In the genomic region with DNA sequence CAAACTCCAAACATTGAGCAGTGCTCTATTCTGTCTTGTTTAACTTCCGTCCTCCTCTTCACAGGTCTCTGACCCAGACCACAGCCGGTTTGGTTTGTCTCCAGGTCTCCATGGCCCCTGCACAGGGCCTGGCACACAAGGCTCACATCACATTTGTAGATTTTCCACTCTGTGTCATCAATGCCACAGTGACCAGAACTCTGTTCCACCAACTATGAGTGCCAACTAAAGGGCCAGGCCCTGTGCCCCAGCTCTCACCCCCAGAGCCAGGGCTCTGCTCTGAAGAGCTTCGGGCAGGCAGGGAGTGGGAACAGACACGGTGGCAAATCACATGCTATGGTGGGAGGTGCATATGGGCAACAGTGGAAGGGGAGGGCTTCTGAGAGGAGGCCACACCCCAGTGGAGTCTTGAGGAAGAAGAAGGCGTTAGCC, we compare ENCODE assay signal across 11 cellular contexts. TPM values are rescaled to one million over a fixed set of nuclear protein-coding genes. Genes with fewer than 3 reads are reported as not detected.
DNase-seq lines count a peak whose midpoint lies in the region; ATAC-seq and TF ChIP-seq lines count a peak whose summit lies in the region.
"Had no signal": no experiment of that assay in that cellular context is flagged by ENCODE, and none has a peak within 500 bp of the region (broad histone marks: within the 10 kb centered on the region; RNA-seq: fewer than 3 reads in every experiment).

No MANE protein-coding gene starts in this region.

- no peaks in the 10 kb centered on the region for H3K9me3 Mint-ChIP-seq in dendritic cell treated with granulocyte-macrophage colony-stimulating factor and Interleukin-4, amounts not matched to agents 40 ng/mL and 50 ng/mL, for 4 days
- no peaks in the 10 kb centered on the region for H3K9me3 Mint-ChIP-seq in mesothelial cell of epicardium

- peaks cover 98 to 100% (median 100%) of the 10 kb centered on the region in 11 experiments for H3K36me3 ChIP-seq in BLaER1 treated with 17β-estradiol and CSF1 and Interleukin-3, amounts not matched to agents 10 nM and 100 nM
- peaks cover 3% of the 10 kb centered on the region; the same call in 1 of the 2 replicates for H3K36me3 ChIP-seq in Panc1 (ENCODE audit: control insufficient read depth, insufficient read depth, low read length)

- no peaks in the 10 kb centered on the region for H3K27me3 ChIP-seq in BLaER1 treated with 17β-estradiol and CSF1 and Interleukin-3, amounts not matched to agents 10 nM and 100 nM
- no peaks in the 10 kb centered on the region for H3K27me3 ChIP-seq in Panc1 (ENCODE audit: control insufficient read depth, insufficient read depth, low read length)

- ATAC-seq in Panc1 (peak; percentile 52; the same call in 1 of the 2 replicates), GM21528 (IDR thresholded peaks at IDR 0.05; ENCODE audit: low FRiP score, unreplicated experiment) (no peak), GM18858 (IDR thresholded peaks at IDR 0.05; ENCODE audit: unreplicated experiment) (no peak)

- H3K4me1 ChIP-seq in BLaER1 treated with 17β-estradiol and CSF1 and Interleukin-3, amounts not matched to agents 10 nM and 100 nM, result peaks cover 0 to 45% (median 17%) of the 10 kb centered on the region in 10 experiments; a peak in 14 of 20 replicates
- H3K4me1 ChIP-seq in Panc1 (ENCODE audit: control insufficient read depth, insufficient read depth, low read length), result no peaks in the 10 kb centered on the region

- H3K4me3 ChIP-seq in BLaER1 treated with 17β-estradiol and CSF1 and Interleukin-3, amounts not matched to agents 10 nM and 100 nM, result no peak overlapping the region
- H3K4me3 ChIP-seq in Panc1 (ENCODE audit: low read depth in 2 of 2, low read length in 2 of 2), result no peak overlapping the region

- no peak for TF ChIP-seq CTCF in Panc1 (IDR thresholded peaks at IDR 0.05)
- TF ChIP-seq CTCF in mesothelial cell of epicardium (IDR thresholded peaks at IDR 0.05; ENCODE audit: unreplicated experiment), result no peak

- peak overlapping the region in 2 of 11 experiments; percentile 17 to 19; a peak in 1 of 22 replicates for H3K27ac ChIP-seq in BLaER1 treated with 17β-estradiol and CSF1 and Interleukin-3, amounts not matched to agents 10 nM and 100 nM
- H3K27ac ChIP-seq in Panc1 (ENCODE audit: low read length), result no peak overlapping the region

- no TSS peak for BruUV-seq in Panc1 (replicated peaks; lab: Mats Ljungman, UMichigan)

- intact Hi-C loops in Panc1 (cut with micrococcal nuclease; ENCODE audit: unreplicated experiment), result no loop called here
- intact Hi-C loops in dendritic cell treated with granulocyte-macrophage colony-stimulating factor and Interleukin-4, amounts not matched to agents 40 ng/mL and 50 ng/mL, for 4 days (cut with micrococcal nuclease), result no loop called here

- no peaks in the 10 kb centered on the region for H3K27me3 Mint-ChIP-seq in dendritic cell treated with granulocyte-macrophage colony-stimulating factor and Interleukin-4, amounts not matched to agents 40 ng/mL and 50 ng/mL, for 4 days
- H3K27me3 Mint-ChIP-seq in mesothelial cell of epicardium (ENCODE audit: low read depth), result no peaks in the 10 kb centered on the region

- in situ Hi-C loops in Panc1 (cut with HindIII; ENCODE audit: low pct_unique_long_range_greater_than_20kb, low sequenced_read_pairs), result no loop called here

- peak overlapping the region; percentile 73 for H3K27ac Mint-ChIP-seq in dendritic cell treated with granulocyte-macrophage colony-stimulating factor and Interleukin-4, amounts not matched to agents 40 ng/mL and 50 ng/mL, for 4 days
- peak overlapping the region; percentile 7 for H3K27ac Mint-ChIP-seq in mesothelial cell of epicardium

- H3K4me2 ChIP-seq in BLaER1 treated with 17β-estradiol and CSF1 and Interleukin-3, amounts not matched to agents 10 nM and 100 nM, result peak overlapping the region in 2 of 11 experiments; percentile 33 to 44; a peak in 2 of 22 replicates

- POLR2A ChIA-PET in Panc1 (lab: Charles Lee), result interaction anchor here (0.7 kb wide), 1 partner anchor 111 kb away, joined by 5 read pairs; no protein-coding TSS in a partner anchor

- no peak for DNase-seq in Panc1 (ENCODE audit: low read depth, low spot score)
- no peak for DNase-seq in mesothelial cell of epicardium (ENCODE audit: low spot score in 2 of 2, unreplicated experiment in 2 of 2)
- no peak for DNase-seq in DMS153 (lab: John Stamatoyannopoulos, UW)
- DNase-seq in OCI-M2 (lab: John Stamatoyannopoulos, UW; ENCODE audit: unreplicated experiment), result no peak
- DNase-seq: C1 segment of cervical spinal cord, KG1, NCI-H2081 treated with DMSO at 0.1 percent for 48 hours had no signal

- no peak overlapping the region for H3K4me3 Mint-ChIP-seq in dendritic cell treated with granulocyte-macrophage colony-stimulating factor and Interleukin-4, amounts not matched to agents 40 ng/mL and 50 ng/mL, for 4 days
- H3K4me3 Mint-ChIP-seq in mesothelial cell of epicardium, result no peak overlapping the region

- no peaks in the 10 kb centered on the region for H4K20me1 ChIP-seq in BLaER1 treated with 17β-estradiol and CSF1 and Interleukin-3, amounts not matched to agents 10 nM and 100 nM

- H3K9ac ChIP-seq in BLaER1 treated with 17β-estradiol and CSF1 and Interleukin-3, amounts not matched to agents 10 nM and 100 nM, result peak overlapping the region in 6 of 11 experiments; percentile 4 to 24 (median 12); a peak in 4 of 22 replicates

- CTCF ChIA-PET in Panc1 (lab: Charles Lee), result no interaction called here

- peaks cover 43% of the 10 kb centered on the region for H3K4me1 Mint-ChIP-seq in dendritic cell treated with granulocyte-macrophage colony-stimulating factor and Interleukin-4, amounts not matched to agents 40 ng/mL and 50 ng/mL, for 4 days (ENCODE audit: low read depth)
- H3K4me1 Mint-ChIP-seq in mesothelial cell of epicardium, result no peaks in the 10 kb centered on the region

- H3K36me3 Mint-ChIP-seq in dendritic cell treated with granulocyte-macrophage colony-stimulating factor and Interleukin-4, amounts not matched to agents 40 ng/mL and 50 ng/mL, for 4 days (ENCODE audit: low read depth), result peaks cover 98% of the 10 kb centered on the region
- peaks cover 56% of the 10 kb centered on the region for H3K36me3 Mint-ChIP-seq in mesothelial cell of epicardium

- H3K9me3 ChIP-seq in BLaER1 treated with 17β-estradiol and CSF1 and Interleukin-3, amounts not matched to agents 10 nM and 100 nM (replicated peaks in 1 of 11), result no peaks in the 10 kb centered on the region
- H3K9me3 ChIP-seq in Panc1 (ENCODE audit: control insufficient read depth, insufficient read depth, low read depth, low read length), result no peaks in the 10 kb centered on the region

RNA-seq across cellular contexts. Expression of gene SMG9, which starts 16.0 kb away (rescaled TPM):
- total RNA-seq in Panc1 (2021; ENCODE audit: unreplicated experiment) (49.9 TPM), mesothelial cell of epicardium (65.8 to 75.7 TPM (median 73.2 TPM) in 3 replicates)
- polyA plus RNA-seq in Panc1 (2012; ENCODE audit: insufficient read length), result 37.6 TPM

RNA-seq across cellular contexts. Expression of gene IRGC, which starts 22.9 kb away (rescaled TPM):
- total RNA-seq in Panc1 (2021; ENCODE audit: unreplicated experiment) (not detected), mesothelial cell of epicardium (not detected in 3 replicates)
- not detected for polyA plus RNA-seq in Panc1 (2012; ENCODE audit: insufficient read length)

RNA-seq across cellular contexts. Expression of gene KCNN4, which starts 42.0 kb away (rescaled TPM):
- total RNA-seq in Panc1 (2021; ENCODE audit: unreplicated experiment) (29.7 TPM), mesothelial cell of epicardium (5.4 to 6.4 TPM (median 6.1 TPM) in 3 replicates)
- 50.8 TPM for polyA plus RNA-seq in Panc1 (2012; ENCODE audit: insufficient read length)
